In genomic region chr9:131220485-131220884, GRCh38 we compare ENCODE assay signal across 23 cellular contexts. TPM values are rescaled to one million over a fixed set of nuclear protein-coding genes. Genes with fewer than 3 reads are reported as not detected.
A peak's percentile ranks its signal among the peaks of the same experiment; 100 is the strongest.
DNase-seq lines count a peak whose midpoint lies in the region; ATAC-seq and TF ChIP-seq lines count a peak whose summit lies in the region.
"Had no signal": no experiment of that assay in that cellular context is flagged by ENCODE, and none has a peak within 500 bp of the region (broad histone marks: within the 10 kb centered on the region; RNA-seq: fewer than 3 reads in every experiment).

No MANE protein-coding gene starts in this region.

- TF ChIP-seq CTCF in cardiac muscle cell (IDR thresholded peaks at IDR 0.05; ENCODE audit: low read depth, low read length) (no peak), WTC11 (IDR thresholded peaks at IDR 0.05) (no peak), endodermal cell (conservative IDR thresholded peaks at IDR 0.05) (no peak)

- peaks cover 27% of the 10 kb centered on the region for H3K4me1 Mint-ChIP-seq in WTC11
- H3K4me1 Mint-ChIP-seq in endodermal cell = peaks cover 38% of the 10 kb centered on the region

- CTCF ChIA-PET in WTC11 (lab: Charles Lee) = interaction anchor here (2.2 kb wide), 1 partner anchor 116 kb away, joined by 10 read pairs; no protein-coding TSS in a partner anchor

- H3K27me3 Mint-ChIP-seq in WTC11 (ENCODE audit: low read depth) (no peaks in the 10 kb centered on the region), endodermal cell (ENCODE audit: insufficient read depth) (no peaks in the 10 kb centered on the region)
- H3K27me3 Mint-ChIP-seq: CD4-positive, alpha-beta T cell; CD8-positive, alpha-beta memory T cell had no signal

- H3K4me1 ChIP-seq in cardiac muscle cell (ENCODE audit: low read depth) = peaks cover 24% of the 10 kb centered on the region
- peaks cover 4% of the 10 kb centered on the region for H3K4me1 ChIP-seq in endodermal cell (ENCODE audit: control insufficient read depth, insufficient read depth, low read length)
- H3K4me1 ChIP-seq: BE2C had no signal

- H3K27ac ChIP-seq in cardiac muscle cell (peak overlapping the region; percentile 31), endodermal cell (ENCODE audit: low read depth, low read length) (no peak overlapping the region)
- H3K27ac ChIP-seq: A549; BLaER1 treated with 17β-estradiol and CSF1 and Interleukin-3, amounts not matched to agents 10 nM and 100 nM had no signal

- H3K4me3 ChIP-seq in cardiac muscle cell (no peak overlapping the region), endodermal cell (ENCODE audit: low read length) (no peak overlapping the region)
- H3K4me3 ChIP-seq: A549; BLaER1 treated with 17β-estradiol and CSF1 and Interleukin-3, amounts not matched to agents 10 nM and 100 nM; GM12878 had no signal

- no peak overlapping the region for H3K9ac ChIP-seq in endodermal cell (ENCODE audit: extremely low read depth, low read length, poor library complexity, severe bottlenecking)
- H3K9ac ChIP-seq: BLaER1 treated with 17β-estradiol and CSF1 and Interleukin-3, amounts not matched to agents 10 nM and 100 nM had no signal

- POLR2A ChIA-PET in WTC11 (lab: Charles Lee) = no interaction called here

- intact Hi-C loops in Right ventricle myocardium inferior (cut with DNase I) = no loop called here

- no peak for DNase-seq in cardiac muscle cell (ENCODE audit: low read depth in 1 of 2, low spot score in 1 of 2)
- DNase-seq in Right ventricle myocardium inferior (ENCODE audit: missing footprints) = no peak
- no peak for DNase-seq in WTC11 (ENCODE audit: low spot score)
- peak; percentile 71 for DNase-seq in endodermal cell
- no peak for DNase-seq in NCI-H187 (lab: John Stamatoyannopoulos, UW)
- DNase-seq in stimulated activated CD4-positive, alpha-beta T cell treated with anti-CD3 and anti-CD28 coated beads, Interleukin-4, amount 100 ng/mL, for 4 hours = no peak
- DNase-seq in activated CD8-positive, alpha-beta memory T cell treated with anti-CD3 and anti-CD28 coated beads, Interleukin-2, amount 50 U/mL, for 4 hours = no peak
- DNase-seq: 8988T; ACHN; AML-193; BE2C; CD4-positive, alpha-beta T cell; CD8-positive, alpha-beta memory T cell; DMS 273 treated with DMSO at 0.1 percent for 48 hours; DMS79; EL; GDM1; H7 had no signal

- H3K36me3 Mint-ChIP-seq in WTC11 (peaks cover 17% of the 10 kb centered on the region), endodermal cell (ENCODE audit: low read depth) (peaks cover 34% of the 10 kb centered on the region)

- H3K4me3 Mint-ChIP-seq in WTC11 = no peak overlapping the region
- no peak overlapping the region for H3K4me3 Mint-ChIP-seq in endodermal cell
- H3K4me3 Mint-ChIP-seq: CD14-positive monocyte; CD4-positive, alpha-beta T cell had no signal

- no peaks in the 10 kb centered on the region for H3K36me3 ChIP-seq in cardiac muscle cell
- peaks cover 47% of the 10 kb centered on the region for H3K36me3 ChIP-seq in endodermal cell (ENCODE audit: control insufficient read depth, insufficient read depth, low read length)

- 58% methylated on average over 2 of the region's 2 CpGs; no CpG with 5 or more reads in 1 of the 2 experiments for WGBS in endodermal cell (ENCODE audit: insufficient coverage in 1 of 2, insufficient read length in 1 of 2), 2 experiments

- H3K27me3 ChIP-seq in cardiac muscle cell = no peaks in the 10 kb centered on the region
- no peaks in the 10 kb centered on the region for H3K27me3 ChIP-seq in endodermal cell (ENCODE audit: control insufficient read depth, insufficient read depth, low read length, poor library complexity, severe bottlenecking)
- H3K27me3 ChIP-seq: BE2C; BLaER1 treated with 17β-estradiol and CSF1 and Interleukin-3, amounts not matched to agents 10 nM and 100 nM had no signal

- no peaks in the 10 kb centered on the region for H3K9me3 ChIP-seq in cardiac muscle cell (ENCODE audit: low read depth)
- no peaks in the 10 kb centered on the region for H3K9me3 ChIP-seq in endodermal cell (ENCODE audit: control insufficient read depth, low read length)
- H3K9me3 ChIP-seq: A549, BE2C had no signal

- H3K9me3 Mint-ChIP-seq in WTC11 (no peaks in the 10 kb centered on the region), endodermal cell (no peaks in the 10 kb centered on the region)
- H3K9me3 Mint-ChIP-seq: CD14-positive monocyte; CD4-positive, alpha-beta T cell; CD8-positive, alpha-beta memory T cell had no signal

- ATAC-seq in Right ventricle myocardium inferior = no peak
- peak; percentile 74 for ATAC-seq in WTC11
- ATAC-seq: A549, GM12878, HCT116 had no signal

- H3K27ac Mint-ChIP-seq in WTC11 (no peak overlapping the region), endodermal cell (no peak overlapping the region)
- H3K27ac Mint-ChIP-seq: CD4-positive, alpha-beta T cell had no signal

TF ChIP-seq in WTC11, 78 proteins besides CTCF, POLR2A, EP300 and RAD21:
- TF ChIP-seq CBFB (CRISPR knock-in tag; IDR thresholded peaks at IDR 0.05; ENCODE audit: low read depth) (no peak), EMX1 (CRISPR knock-in tag; IDR thresholded peaks at IDR 0.05) (no peak), ZNF317 (CRISPR knock-in tag; IDR thresholded peaks at IDR 0.05; ENCODE audit: borderline replicate concordance, low read depth) (no peak), ZNF219 (CRISPR knock-in tag; IDR thresholded peaks at IDR 0.05; ENCODE audit: borderline replicate concordance) (no peak), NR3C1 (CRISPR knock-in tag; conservative IDR thresholded peaks at IDR 0.05; ENCODE audit: low read depth) (no peak), IRF2 (CRISPR knock-in tag; IDR thresholded peaks at IDR 0.05; ENCODE audit: borderline replicate concordance, low read depth) (no peak), AR (CRISPR knock-in tag; IDR thresholded peaks at IDR 0.05) (no peak), ZNF671 (CRISPR knock-in tag; IDR thresholded peaks at IDR 0.05) (no peak)
TF ChIP-seq in WTC11: peak in this region for 0.

RNA-seq across cellular contexts. Expression of gene FAM78A, which starts 55.8 kb away (rescaled TPM):
- total RNA-seq in cardiac muscle cell = 39.6 and 42.6 TPM in 2 replicates
- 21.5 and 29.5 TPM in 2 replicates for polyA plus RNA-seq in cardiac muscle cell
- total RNA-seq in Right ventricle myocardium inferior = 62.9 TPM
- 3.0 to 3.5 TPM (median 3.4 TPM) in 3 replicates for total RNA-seq in WTC11 (2021)
- 1 to 10 TPM; 5.5 to 5.6 TPM for total RNA-seq in endodermal cell
- polyA plus RNA-seq in endodermal cell (2013, experiment 1 of 2) = 3.0 TPM
- polyA plus RNA-seq in endodermal cell (2013, experiment 2 of 2) = 2.8 TPM
